Comparison of ENCODE assay signal across 26 cellular contexts in genomic region chr3:40921251-40921650, GRCh38.
"Had no signal": no experiment of that assay in that cellular context is flagged by ENCODE, and none has a peak within 500 bp of the region (broad histone marks: within the 10 kb centered on the region; RNA-seq: fewer than 3 reads in every experiment).

No MANE protein-coding gene starts in this region.

- H3K9me3 ChIP-seq: left ventricle myocardium inferior, pancreas, prostate gland, stomach, testis, thyroid gland, transverse colon, upper lobe of left lung, vagina had no signal

- FAIRE-seq: pancreas had no signal

- H3K27ac ChIP-seq: left ventricle myocardium inferior, pancreas, prostate gland, skin epidermis, stomach, testis, thyroid gland, transverse colon, upper lobe of left lung, vagina had no signal

- H3K4me3 Mint-ChIP-seq: mesothelial cell of epicardium; naive B cell; natural killer cell; stimulated activated naive B cell treated with anti-CD40 and anti-IgM and Interleukin-4, amounts not matched to agents 10 μg/mL and 1 μg/mL and 100 μg/mL, for 72 hours had no signal

- DNase-seq: islet precursor cell; left ventricle myocardium inferior; mesendoderm; naive B cell; natural killer cell; pancreas; posterior cingulate gyrus; retina; right cardiac atrium; stimulated activated CD4-positive, alpha-beta T cell treated with anti-CD3 and anti-CD28 coated beads, Interleukin-12 subunit alpha, Interleukin-12 subunit beta, amount 100 ng/mL, for 4 hours; stimulated activated CD4-positive, alpha-beta T cell treated with anti-CD3 and anti-CD28 coated beads, Interleukin-15, amount 100 ng/mL, for 24 hours; stimulated activated CD4-positive, alpha-beta T cell treated with anti-CD3 and anti-CD28 coated beads, Interleukin-2, amount 100 ng/mL, for 24 hours; stimulated activated CD4-positive, alpha-beta T cell treated with anti-CD3 and anti-CD28 coated beads, Interleukin-4, amount 100 ng/mL, for 1 hour; stimulated activated naive B cell treated with anti-CD40 and anti-IgM and Interleukin-4, amounts not matched to agents 10 μg/mL and 1 μg/mL and 100 μg/mL, for 72 hours; stimulated activated naive CD8-positive, alpha-beta T cell treated with anti-CD3 and anti-CD28 coated beads, Interleukin-15, Interleukin-2, amounts not matched to agents 100 U/mL and 50 U/mL, for 24 hours; stomach; testis; thyroid gland; transverse colon; upper lobe of left lung had no signal

- H3K4me1 Mint-ChIP-seq: naive B cell, natural killer cell had no signal

- H3K27me3 Mint-ChIP-seq: stimulated activated naive B cell treated with anti-CD40 and anti-IgM and Interleukin-4, amounts not matched to agents 10 μg/mL and 1 μg/mL and 100 μg/mL, for 72 hours had no signal

- H3K9me3 Mint-ChIP-seq: natural killer cell had no signal

- H3K36me3 Mint-ChIP-seq: naive B cell, natural killer cell had no signal

- H3K4me1 ChIP-seq: left ventricle myocardium inferior, prostate gland, testis, vagina had no signal

- H3K27me3 ChIP-seq: pancreas, stomach, testis, thyroid gland, transverse colon, upper lobe of left lung, vagina had no signal

- H3K27ac Mint-ChIP-seq: mesothelial cell of epicardium; naive B cell; natural killer cell; stimulated activated naive B cell treated with anti-CD40 and anti-IgM and Interleukin-4, amounts not matched to agents 10 μg/mL and 1 μg/mL and 100 μg/mL, for 72 hours had no signal

- H3K4me3 ChIP-seq: left ventricle myocardium inferior, lung, pancreas, prostate gland, skin epidermis, stomach, testis, thyroid gland, transverse colon, upper lobe of left lung, vagina had no signal

- ATAC-seq: natural killer cell; pancreas; right cardiac atrium; sciatic nerve; stimulated activated naive B cell treated with anti-CD40 and anti-IgM and Interleukin-4, amounts not matched to agents 10 μg/mL and 1 μg/mL and 100 μg/mL, for 72 hours; stimulated activated naive CD8-positive, alpha-beta T cell treated with anti-CD3 and anti-CD28 coated beads, Interleukin-15, Interleukin-2, amounts not matched to agents 100 U/mL and 50 U/mL, for 24 hours had no signal

- H3K36me3 ChIP-seq: left ventricle myocardium inferior, pancreas, prostate gland, stomach, thyroid gland, transverse colon, upper lobe of left lung, vagina had no signal
